8 cellular contexts compared by ENCODE assay signal in genomic region chr6:87589693-87590416, GRCh38. TPM values are rescaled to one million over a fixed set of nuclear protein-coding genes. Genes with fewer than 3 reads are reported as not detected.
DNase-seq lines count a peak whose midpoint lies in the region; ATAC-seq lines count a peak whose summit lies in the region.

Gene ORC3, plus strand, starts transcription at chr6:87590135. Its CDS starts 34 bp downstream, at chr6:87590169.
Gene RARS2, minus strand, starts transcription at chr6:87589987. Its CDS starts 30 bp downstream, at chr6:87589957.

- no peak within 1 kb of the TSS for H2AK5ac ChIP-seq in mesenchymal stem cell (ENCODE audit: low read length, severe bottlenecking)

- H3K79me1 ChIP-seq in mesenchymal stem cell (replicated peaks; ENCODE audit: low read length, poor library complexity, severe bottlenecking): peaks cover 9% of the 10 kb centered on the region

- H3K36me3 ChIP-seq in mesenchymal stem cell (ENCODE audit: control insufficient read depth in 1 of 2, insufficient read depth in 2 of 2, low read depth in 1 of 2, low read length in 2 of 2): peaks cover 0 to 15% of the 10 kb centered on the region in 2 experiments

- peak within 1 kb of the TSS; percentile 74 for H2AFZ ChIP-seq in mesenchymal stem cell (ENCODE audit: low read depth, low read length)

- peak within 1 kb of the TSS; percentile 64 for H3K4me2 ChIP-seq in mesenchymal stem cell (ENCODE audit: low read length, poor library complexity, severe bottlenecking)

- H3K9me3 Mint-ChIP-seq in effector memory CD8-positive, alpha-beta T cell: no peaks in the 10 kb centered on the region

- peak within 1 kb of the TSS; percentile 94 to 96 for H3K27ac Mint-ChIP-seq in effector memory CD8-positive, alpha-beta T cell

- DNase-seq in COLO668 (lab: John Stamatoyannopoulos, UW; ENCODE audit: unreplicated experiment): peak; percentile 93
- DNase-seq in HT1080 (ENCODE audit: low read depth): peak; percentile 93
- peak; percentile 94 for DNase-seq in NOMO-1 treated with DMSO at 0.1 percent for 48 hours (lab: John Stamatoyannopoulos, UW; ENCODE audit: unreplicated experiment)
- peak; percentile 85 to 88 for DNase-seq in activated CD8-positive, alpha-beta memory T cell treated with anti-CD3 and anti-CD28 coated beads for 4 hours (ENCODE audit: low read depth in 2 of 2)
- DNase-seq in effector memory CD8-positive, alpha-beta T cell: peak; percentile 93 to 94 (median 93)
- DNase-seq in mesenchymal stem cell: peak; percentile 96
- peak; percentile 89 for DNase-seq in stimulated activated CD8-positive, alpha-beta memory T cell treated with anti-CD3 and anti-CD28 coated beads, Interleukin-12 subunit alpha, Interleukin-12 subunit beta, amount 100 ng/mL, for 4 hours (ENCODE audit: low read depth)

- H3K4me3 ChIP-seq in mesenchymal stem cell (ENCODE audit: insufficient read depth in 1 of 2, low read depth in 1 of 2, low read length in 2 of 2): peak within 1 kb of the TSS; percentile 86 to 90

- peak within 1 kb of the TSS; percentile 93 for H4K8ac ChIP-seq in mesenchymal stem cell (ENCODE audit: low read length)

- peak within 1 kb of the TSS; percentile 71 to 77 for H3K4ac ChIP-seq in mesenchymal stem cell (ENCODE audit: low read depth in 1 of 2, low read length in 2 of 2)

- H2BK5ac ChIP-seq in mesenchymal stem cell (ENCODE audit: low read depth, low read length, poor library complexity, severe bottlenecking): no peak within 1 kb of the TSS

- no peaks in the 10 kb centered on the region for H3K27me3 ChIP-seq in mesenchymal stem cell (ENCODE audit: control insufficient read depth in 1 of 2, insufficient read depth in 1 of 2, low read length in 2 of 2)

- H4K91ac ChIP-seq in mesenchymal stem cell (ENCODE audit: low read length): peak within 1 kb of the TSS; percentile 48

- H3K4me3 Mint-ChIP-seq in effector memory CD8-positive, alpha-beta T cell: peak within 1 kb of the TSS; percentile 96

- H3K9me3 ChIP-seq in mesenchymal stem cell (ENCODE audit: control insufficient read depth, low read length): no peaks in the 10 kb centered on the region

- peak within 1 kb of the TSS; percentile 33 to 86 for H3K18ac ChIP-seq in mesenchymal stem cell (ENCODE audit: low read depth in 1 of 2, low read length in 2 of 2)

- H3K14ac ChIP-seq in mesenchymal stem cell (ENCODE audit: low read length in 2 of 2): peak within 1 kb of the TSS in 1 of 2 experiments; percentile 56

- peak within 1 kb of the TSS in 1 of 2 experiments; percentile 57 for H2BK12ac ChIP-seq in mesenchymal stem cell (ENCODE audit: low read length in 2 of 2)

- H3K4me1 Mint-ChIP-seq in effector memory CD8-positive, alpha-beta T cell (ENCODE audit: low read depth in 2 of 2): peaks cover 46 to 55% of the 10 kb centered on the region in 2 donors

- peaks cover 25% of the 10 kb centered on the region for H3K36me3 Mint-ChIP-seq in effector memory CD8-positive, alpha-beta T cell (ENCODE audit: insufficient read depth)

- H2BK120ac ChIP-seq in mesenchymal stem cell (ENCODE audit: low read depth, low read length): no peak within 1 kb of the TSS

- H3K9ac ChIP-seq in mesenchymal stem cell (ENCODE audit: low read length): peak within 1 kb of the TSS; percentile 98

- peak within 1 kb of the TSS in 1 of 2 experiments; percentile 47 for H3K23ac ChIP-seq in mesenchymal stem cell (ENCODE audit: low read length in 2 of 2)

- peak within 1 kb of the TSS; percentile 96 for H2BK15ac ChIP-seq in mesenchymal stem cell (ENCODE audit: low read depth, poor library complexity, severe bottlenecking)

- H3K4me1 ChIP-seq in mesenchymal stem cell (ENCODE audit: control insufficient read depth, insufficient read depth, low read depth, low read length): peaks cover 6% of the 10 kb centered on the region

- peak; percentile 100 for ATAC-seq in GM21360 (IDR thresholded peaks at IDR 0.05; ENCODE audit: unreplicated experiment)
- peak; percentile 98 for ATAC-seq in effector memory CD8-positive, alpha-beta T cell (replicated peaks)

- no peaks in the 10 kb centered on the region for H3K27me3 Mint-ChIP-seq in effector memory CD8-positive, alpha-beta T cell

- peak within 1 kb of the TSS; percentile 68 for H3K27ac ChIP-seq in mesenchymal stem cell (ENCODE audit: low read length, poor library complexity, severe bottlenecking)

- WGBS in mesenchymal stem cell: under 1% methylated on average over 48 of the region's 49 CpGs

RNA-seq across cellular contexts. Expression of gene ORC3, which starts in this region (rescaled TPM):
- total RNA-seq in HT1080 (2014; rRNA removed; shearing (Covaris generic)): 21.5 and 23.8 TPM in 2 replicates
- polyA plus RNA-seq in HT1080 (2015; cell fraction: cytosol; rRNA removed): 28.0 and 36.3 TPM in 2 replicates
- 51.5 and 64.3 TPM in 2 replicates for polyA plus RNA-seq in HT1080 (2015; cell fraction: nucleus; rRNA removed)
- 18.7 TPM for polyA plus RNA-seq in mesenchymal stem cell (2013, experiment 1 of 2)
- 17.7 TPM for polyA plus RNA-seq in mesenchymal stem cell (2013, experiment 2 of 2)

RNA-seq across cellular contexts. Expression of gene RARS2, which starts in this region (rescaled TPM):
- 26.7 and 30.2 TPM in 2 replicates for total RNA-seq in HT1080 (2014; rRNA removed; shearing (Covaris generic))
- 35.6 and 38.3 TPM in 2 replicates for polyA plus RNA-seq in HT1080 (2015; cell fraction: cytosol; rRNA removed)
- 40.1 and 43.0 TPM in 2 replicates for polyA plus RNA-seq in HT1080 (2015; cell fraction: nucleus; rRNA removed)
- polyA plus RNA-seq in mesenchymal stem cell (2013, experiment 1 of 2): 59.0 TPM
- 60.7 TPM for polyA plus RNA-seq in mesenchymal stem cell (2013, experiment 2 of 2)

Comparison
In these comparisons a context has a peak if more than half of its experiments do, and no peak if none do; other contexts are left out.
1. Peak in every context shown above with its lines: DNase-seq, ATAC-seq, H3K4me3 ChIP-seq and H3K27ac ChIP-seq.